Comparison of ENCODE assay signal across 22 cellular contexts in genomic region chr1:3510956-3511250, GRCh38. TPM values are rescaled to one million over a fixed set of nuclear protein-coding genes. Genes with fewer than 3 reads are reported as not detected.
"Had no signal": no experiment of that assay in that cellular context is flagged by ENCODE, and none has a peak within 500 bp of the region (broad histone marks: within the 10 kb centered on the region; RNA-seq: fewer than 3 reads in every experiment).

No MANE protein-coding gene starts in this region.

- H3K27me3 ChIP-seq: brain microvascular endothelial cell, cardiac muscle cell had no signal

- H3K36me3 ChIP-seq: brain microvascular endothelial cell, cardiac muscle cell had no signal

- H3K9me3 Mint-ChIP-seq: activated CD4-positive, alpha-beta memory T cell treated with anti-CD3 and anti-CD28 coated beads for 36 hours; activated CD4-positive, alpha-beta T cell treated with anti-CD3 and anti-CD28 coated beads, Interleukin-2, amount 10 ng/mL, durations not matched to agents 7 days and 5 days; activated naive CD4-positive, alpha-beta T cell treated with anti-CD3 and anti-CD28 coated beads for 36 hours; activated T-helper 17 cell treated with anti-CD3 and anti-CD28 coated beads, Interleukin-2, amount 50 U/mL, for 72 hours; T-helper 1 cell treated with Interleukin-12 subunit alpha and Interleukin-12 subunit beta and Interleukin-4 antibody, amounts not matched to agents 30 μg/mL and 1 μg/mL, for 36 hours had no signal

- H3K4me3 ChIP-seq: cardiac muscle cell had no signal

- H3K4me1 Mint-ChIP-seq: activated CD4-positive, alpha-beta T cell treated with anti-CD3 and anti-CD28 coated beads, Interleukin-2, amount 10 ng/mL, durations not matched to agents 7 days and 5 days; activated T-helper 17 cell treated with anti-CD3 and anti-CD28 coated beads, Interleukin-2, amount 50 U/mL, for 72 hours had no signal

- H3K36me3 Mint-ChIP-seq: activated CD4-positive, alpha-beta memory T cell treated with anti-CD3 and anti-CD28 coated beads for 36 hours; activated naive CD8-positive, alpha-beta T cell had no signal

- H3K27me3 Mint-ChIP-seq: activated CD4-positive, alpha-beta memory T cell treated with anti-CD3 and anti-CD28 coated beads for 36 hours; activated CD4-positive, alpha-beta T cell treated with anti-CD3 and anti-CD28 coated beads, Interleukin-2, amount 10 ng/mL, durations not matched to agents 7 days and 5 days; activated naive CD8-positive, alpha-beta T cell; activated T-helper 17 cell treated with anti-CD3 and anti-CD28 coated beads, Interleukin-2, amount 50 U/mL, for 72 hours had no signal

- H3K27ac Mint-ChIP-seq: activated CD4-positive, alpha-beta memory T cell treated with anti-CD3 and anti-CD28 coated beads for 36 hours; activated CD4-positive, alpha-beta T cell treated with anti-CD3 and anti-CD28 coated beads, Interleukin-2, amount 10 ng/mL, durations not matched to agents 7 days and 5 days; activated naive CD4-positive, alpha-beta T cell treated with anti-CD3 and anti-CD28 coated beads for 36 hours; activated naive CD8-positive, alpha-beta T cell; activated T-helper 17 cell treated with anti-CD3 and anti-CD28 coated beads, Interleukin-2, amount 50 U/mL, for 72 hours; T-helper 1 cell treated with Interleukin-12 subunit alpha and Interleukin-12 subunit beta and Interleukin-4 antibody, amounts not matched to agents 30 μg/mL and 1 μg/mL, for 36 hours had no signal

- H3K27ac ChIP-seq: brain microvascular endothelial cell, cardiac muscle cell had no signal

- ATAC-seq: activated T-helper 17 cell treated with anti-CD3 and anti-CD28 coated beads, Interleukin-2, amount 50 U/mL, for 72 hours; PC-3 had no signal

- DNase-seq: activated CD4-positive, alpha-beta memory T cell treated with anti-CD3 and anti-CD28 coated beads for 36 hours; activated CD4-positive, alpha-beta T cell treated with anti-CD3 and anti-CD28 coated beads, Interleukin-2, amount 10 ng/mL, durations not matched to agents 7 days and 5 days; activated CD8-positive, alpha-beta memory T cell treated with anti-CD3 and anti-CD28 coated beads for 24 hours; activated gamma-delta T cell; activated naive CD4-positive, alpha-beta T cell treated with anti-CD3 and anti-CD28 coated beads for 36 hours; activated T-cell treated with anti-CD3 and anti-CD28 coated beads for 4 hours; activated T-cell treated with anti-CD3 and anti-CD28 coated beads, Interleukin-2, amount 50 U/mL, for 48 hours; brain microvascular endothelial cell; cerebellar nuclear complex; MM.1S; NCI-H1105; NCI-H1436 treated with DMSO at 0.1 percent for 48 hours; NCI-H187 treated with DMSO at 0.1 percent for 48 hours; NCI-H2081 treated with DMSO at 0.1 percent for 48 hours; NCI-H446; NCI-H524; PC-3; SHP77 treated with DMSO at 0.1 percent for 48 hours had no signal

- H3K4me3 Mint-ChIP-seq: activated CD4-positive, alpha-beta memory T cell treated with anti-CD3 and anti-CD28 coated beads for 36 hours; activated CD4-positive, alpha-beta T cell treated with anti-CD3 and anti-CD28 coated beads, Interleukin-2, amount 10 ng/mL, durations not matched to agents 7 days and 5 days; activated naive CD4-positive, alpha-beta T cell treated with anti-CD3 and anti-CD28 coated beads for 36 hours; activated naive CD8-positive, alpha-beta T cell; activated T-helper 17 cell treated with anti-CD3 and anti-CD28 coated beads, Interleukin-2, amount 50 U/mL, for 72 hours; T-helper 1 cell treated with Interleukin-12 subunit alpha and Interleukin-12 subunit beta and Interleukin-4 antibody, amounts not matched to agents 30 μg/mL and 1 μg/mL, for 36 hours had no signal

RNA-seq across cellular contexts. Expression of gene ARHGEF16, which starts 56.4 kb away (rescaled TPM):
- total RNA-seq: activated CD4-positive, alpha-beta T cell treated with anti-CD3 and anti-CD28 coated beads, Interleukin-2, amount 10 ng/mL, durations not matched to agents 7 days and 5 days had no signal
